In genomic region chr12:47715877-47716548, GRCh38 we compare ENCODE assay signal across 12 cellular contexts. TPM values are rescaled to one million over a fixed set of nuclear protein-coding genes. Genes with fewer than 3 reads are reported as not detected.
DNase-seq lines count a peak whose midpoint lies in the region; ATAC-seq and TF ChIP-seq lines count a peak whose summit lies in the region.
"Had no signal": no experiment of that assay in that cellular context is flagged by ENCODE, and none has a peak within 500 bp of the region (broad histone marks: within the 10 kb centered on the region; RNA-seq: fewer than 3 reads in every experiment).

No MANE protein-coding gene starts in this region.

- no peak for TF ChIP-seq EP300 in ovary (IDR thresholded peaks at IDR 0.05)

- H3K4me1 Mint-ChIP-seq in activated CD8-positive, alpha-beta memory T cell treated with anti-CD3 and anti-CD28 coated beads, Interleukin-2, amount 10 ng/mL, durations not matched to agents 7 days and 5 days, result peaks cover 31% of the 10 kb centered on the region

- peak overlapping the region; percentile 60 to 84 for H3K27ac ChIP-seq in ovary
- peak overlapping the region; percentile 61 for H3K27ac ChIP-seq in urinary bladder (ENCODE audit: low read depth)

- H3K36me3 ChIP-seq in ovary (no peaks in the 10 kb centered on the region), urinary bladder (ENCODE audit: insufficient read depth) (no peaks in the 10 kb centered on the region)

- no peaks in the 10 kb centered on the region for H3K9me3 ChIP-seq in ovary
- H3K9me3 ChIP-seq: body of pancreas had no signal

- H3K27ac Mint-ChIP-seq in activated CD8-positive, alpha-beta memory T cell treated with anti-CD3 and anti-CD28 coated beads, Interleukin-2, amount 10 ng/mL, durations not matched to agents 7 days and 5 days, result peak overlapping the region; percentile 44
- H3K27ac Mint-ChIP-seq: activated B cell treated with CpG ODN at 0.5 μM for 24 hours; stimulated activated naive CD8-positive, alpha-beta T cell treated with anti-CD3 and anti-CD28 coated beads, Interleukin-15, Interleukin-2, amounts not matched to agents 100 ng/mL and 50 ng/mL, for 24 hours had no signal

- TF ChIP-seq CTCF in fibroblast of mammary gland (conservative IDR thresholded peaks at IDR 0.05; ENCODE audit: control insufficient read depth, insufficient read depth, low read depth, low read length), result no peak
- no peak for TF ChIP-seq CTCF in ovary (IDR thresholded peaks at IDR 0.05)

- peak; percentile 38 for DNase-seq in activated CD8-positive, alpha-beta memory T cell treated with anti-CD3 and anti-CD28 coated beads, Interleukin-2, amount 10 ng/mL, durations not matched to agents 7 days and 5 days
- DNase-seq in activated CD8-positive, alpha-beta memory T cell treated with anti-CD3 and anti-CD28 coated beads for 24 hours, result no peak
- DNase-seq in fibroblast of mammary gland (ENCODE audit: low read depth), result no peak
- peak; percentile 70 to 79 (median 74) for DNase-seq in ovary
- DNase-seq in NCI-H1092 (lab: John Stamatoyannopoulos, UW), result no peak
- no peak for DNase-seq in AML-193 (lab: John Stamatoyannopoulos, UW)
- DNase-seq in hippocampal formation (lab: John Stamatoyannopoulos, UW), result no peak

- no peaks in the 10 kb centered on the region for H3K27me3 ChIP-seq in ovary
- H3K27me3 ChIP-seq: body of pancreas had no signal

- TF ChIP-seq POLR2A in ovary (IDR thresholded peaks at IDR 0.05), result no peak

- no peaks in the 10 kb centered on the region for H3K27me3 Mint-ChIP-seq in activated CD8-positive, alpha-beta memory T cell treated with anti-CD3 and anti-CD28 coated beads, Interleukin-2, amount 10 ng/mL, durations not matched to agents 7 days and 5 days
- H3K27me3 Mint-ChIP-seq: activated B cell treated with CpG ODN at 0.5 μM for 24 hours; stimulated activated naive CD8-positive, alpha-beta T cell treated with anti-CD3 and anti-CD28 coated beads, Interleukin-15, Interleukin-2, amounts not matched to agents 100 ng/mL and 50 ng/mL, for 24 hours had no signal

- no peaks in the 10 kb centered on the region for H3K9me3 Mint-ChIP-seq in activated CD8-positive, alpha-beta memory T cell treated with anti-CD3 and anti-CD28 coated beads, Interleukin-2, amount 10 ng/mL, durations not matched to agents 7 days and 5 days (ENCODE audit: low read depth)
- H3K9me3 Mint-ChIP-seq: activated B cell treated with CpG ODN at 0.5 μM for 24 hours; stimulated activated naive CD8-positive, alpha-beta T cell treated with anti-CD3 and anti-CD28 coated beads, Interleukin-15, Interleukin-2, amounts not matched to agents 100 ng/mL and 50 ng/mL, for 24 hours had no signal

- peaks cover 4% of the 10 kb centered on the region for H3K36me3 Mint-ChIP-seq in activated CD8-positive, alpha-beta memory T cell treated with anti-CD3 and anti-CD28 coated beads, Interleukin-2, amount 10 ng/mL, durations not matched to agents 7 days and 5 days

- CTCF ChIA-PET in activated CD8-positive, alpha-beta memory T cell treated with anti-CD3 and anti-CD28 coated beads, Interleukin-2, amount 10 ng/mL, durations not matched to agents 7 days and 5 days (lab: Charles Lee), result interaction anchor here (0.7 to 24.5 kb wide), 21 partner anchors 8 to 450 kb away, joined by 3 to 443 read pairs (median 6); partner anchors contain the start of genes ENDOU, RAPGEF3, SLC48A1 and TMEM106C

- no peak overlapping the region for H3K4me3 Mint-ChIP-seq in activated CD8-positive, alpha-beta memory T cell treated with anti-CD3 and anti-CD28 coated beads, Interleukin-2, amount 10 ng/mL, durations not matched to agents 7 days and 5 days
- H3K4me3 Mint-ChIP-seq: activated B cell treated with CpG ODN at 0.5 μM for 24 hours; stimulated activated naive CD8-positive, alpha-beta T cell treated with anti-CD3 and anti-CD28 coated beads, Interleukin-15, Interleukin-2, amounts not matched to agents 100 ng/mL and 50 ng/mL, for 24 hours had no signal

- intact Hi-C loops in ovary (cut with DNase I), result loop anchor here (5.0 to 10.0 kb wide), 4 partner anchors 41 to 121 kb away; partner anchors contain the start of gene RAPGEF3 (in 1 of the 4)

- H3K4me3 ChIP-seq in fibroblast of mammary gland (ENCODE audit: control insufficient read depth, low read depth, low read length) (peak overlapping the region; percentile 9), ovary (no peak overlapping the region), urinary bladder (ENCODE audit: low read depth, low read length) (no peak overlapping the region)
- H3K4me3 ChIP-seq: body of pancreas had no signal

- peaks cover 39% of the 10 kb centered on the region for H3K4me1 ChIP-seq in ovary (ENCODE audit: insufficient read depth)
- H3K4me1 ChIP-seq in urinary bladder (ENCODE audit: insufficient read depth), result no peaks in the 10 kb centered on the region

- no peak for ATAC-seq in activated CD8-positive, alpha-beta memory T cell treated with anti-CD3 and anti-CD28 coated beads, Interleukin-2, amount 10 ng/mL, durations not matched to agents 7 days and 5 days

- WGBS in ovary, 3 donors, result 43 to 49% (median 45%) methylated on average over 13 of the region's 13 CpGs
- 63% methylated on average over 13 of the region's 13 CpGs for WGBS in urinary bladder

RNA-seq across cellular contexts. Expression of gene ENDOU, which starts 9.3 kb away (rescaled TPM):
- not detected for total RNA-seq in activated CD8-positive, alpha-beta memory T cell treated with anti-CD3 and anti-CD28 coated beads, Interleukin-2, amount 10 ng/mL, durations not matched to agents 7 days and 5 days
- 1 to 10 TPM in 5 of 7 donors, under 1 TPM in 2; 0.69 to 3.6 (median 1.3) TPM for total RNA-seq in ovary
- 1 to 10 TPM; 1.4 to 1.6 TPM for polyA plus RNA-seq in ovary
- not detected for total RNA-seq in urinary bladder
- polyA plus RNA-seq in urinary bladder, result 1.4 TPM
- total RNA-seq: body of pancreas, SK-MEL-5 had no signal

RNA-seq across cellular contexts. Expression of gene RPAP3, which starts 10.2 kb away (rescaled TPM):
- 10 to 100 TPM; 41.3 to 51.4 TPM for total RNA-seq in activated CD8-positive, alpha-beta memory T cell treated with anti-CD3 and anti-CD28 coated beads, Interleukin-2, amount 10 ng/mL, durations not matched to agents 7 days and 5 days
- total RNA-seq in ovary (10 to 100 TPM; 18.4 to 71.3 (median 41.8) TPM), urinary bladder (29.4 TPM)
- polyA plus RNA-seq in ovary (10 to 100 TPM; 15.6 to 18.6 TPM), urinary bladder (15.5 TPM)

RNA-seq across cellular contexts. Expression of gene RAPGEF3, which starts 42.7 kb away (rescaled TPM):
- 1 to 10 TPM; 1.5 to 1.9 TPM for total RNA-seq in activated CD8-positive, alpha-beta memory T cell treated with anti-CD3 and anti-CD28 coated beads, Interleukin-2, amount 10 ng/mL, durations not matched to agents 7 days and 5 days
- total RNA-seq in ovary, result 100 to 1,000 TPM in 3 of 7 donors, 10 to 100 TPM in 4; 50.4 to 132 (median 93.5) TPM
- polyA plus RNA-seq in ovary, result 10 to 100 TPM; 16.9 to 68.4 TPM
- total RNA-seq in urinary bladder, result 17.2 TPM
- 38.7 TPM for polyA plus RNA-seq in urinary bladder

RNA-seq across cellular contexts. Expression of gene SLC48A1, which starts 57.0 kb away (rescaled TPM):
- total RNA-seq in activated CD8-positive, alpha-beta memory T cell treated with anti-CD3 and anti-CD28 coated beads, Interleukin-2, amount 10 ng/mL, durations not matched to agents 7 days and 5 days, result 10 to 100 TPM; 13.9 to 18.5 TPM
- 100 to 1,000 TPM in 2 of 7 donors, 10 to 100 TPM in 5; 36.7 to 143 (median 98.3) TPM for total RNA-seq in ovary
- polyA plus RNA-seq in ovary, result 10 to 100 TPM; 24.1 to 41.1 TPM
- total RNA-seq in urinary bladder, result 8.6 TPM
- polyA plus RNA-seq in urinary bladder, result 31.1 TPM

Comparison
In these comparisons a context has a peak if more than half of its experiments do, and no peak if none do; other contexts are left out.
1. DNase-seq: peak in activated CD8-positive, alpha-beta memory T cell treated with anti-CD3 and anti-CD28 coated beads, Interleukin-2, amount 10 ng/mL, durations not matched to agents 7 days and 5 days (single experiment) and ovary (5 of 5); none in activated CD8-positive, alpha-beta memory T cell treated with anti-CD3 and anti-CD28 coated beads for 24 hours (single experiment), fibroblast of mammary gland (single experiment), NCI-H1092 (single experiment), AML-193 (0 of 2) and hippocampal formation (0 of 2).